ENCODE assay signal across 1 cellular context in genomic region chr3:40299721-40300335, GRCh38.
A peak's percentile ranks its signal among the peaks of the same experiment; 100 is the strongest.
TF ChIP-seq lines count a peak whose summit lies in the region.

No MANE protein-coding gene starts in this region.

TF ChIP-seq in K562, 482 proteins besides CTCF, POLR2A, EP300 and RAD21 (continued from another document and continues in another):
- TF ChIP-seq DIDO1 (tag; IDR thresholded peaks at IDR 0.05; ENCODE audit: low read depth), result no peak
- TF ChIP-seq NCOA6 (IDR thresholded peaks at IDR 0.05), result 0 out of 2 replicates have a peak, but pooled peaks have one; percentile 43
- TF ChIP-seq ZNF586 (CRISPR knock-in tag; conservative IDR thresholded peaks at IDR 0.05), result no peak
- TF ChIP-seq GTF3C2 (IDR thresholded peaks at IDR 0.05; ENCODE audit: borderline replicate concordance, extremely low read depth, insufficient read length), result no peak
- no peak for TF ChIP-seq CREM (IDR thresholded peaks at IDR 0.05; ENCODE audit: low read depth)
- TF ChIP-seq POLR2G (IDR thresholded peaks at IDR 0.05; ENCODE audit: low read depth, low read length), result no peak
- TF ChIP-seq MCM5 (IDR thresholded peaks at IDR 0.05; ENCODE audit: low read depth), result no peak
- no peak for TF ChIP-seq PRDM10 (IDR thresholded peaks at IDR 0.05; ENCODE audit: partially characterized antibody)
- TF ChIP-seq HSF4 (CRISPR knock-in tag; IDR thresholded peaks at IDR 0.05; ENCODE audit: borderline replicate concordance), result no peak; the same call in 1 of the 2 replicates
- peak; percentile 85 for TF ChIP-seq ETV5 (CRISPR knock-in tag; IDR thresholded peaks at IDR 0.05; ENCODE audit: low read depth)
- no peak for TF ChIP-seq NCOA4 (IDR thresholded peaks at IDR 0.05; ENCODE audit: partially characterized antibody)
- peak; percentile 95 for TF ChIP-seq CEBPB (tag; IDR thresholded peaks at IDR 0.05)
- no peak for TF ChIP-seq ZNF217 (CRISPR knock-in tag; IDR thresholded peaks at IDR 0.05)
- TF ChIP-seq PREB (CRISPR knock-in tag; IDR thresholded peaks at IDR 0.05), result no peak
- no peak for TF ChIP-seq ZBTB7A (IDR thresholded peaks at IDR 0.05; ENCODE audit: borderline replicate concordance, control insufficient read depth, low read depth, low read length)
- no peak for TF ChIP-seq ZNF507 (tag; conservative IDR thresholded peaks at IDR 0.05)
- peak; percentile 59; the same call in 1 of the 2 replicates for TF ChIP-seq ZBTB40 (IDR thresholded peaks at IDR 0.05)
- no peak for TF ChIP-seq ZBTB40 (CRISPR knock-in tag; IDR thresholded peaks at IDR 0.05)
- no peak for TF ChIP-seq ZNF212 (CRISPR knock-in tag; IDR thresholded peaks at IDR 0.05)
- TF ChIP-seq CREB5 (CRISPR knock-in tag; IDR thresholded peaks at IDR 0.05), result no peak
- peak; percentile 43 for TF ChIP-seq CBFA2T3 (IDR thresholded peaks at IDR 0.05)
- 0 out of 2 replicates have a peak, but pooled peaks have one; percentile 54 for TF ChIP-seq ZZZ3 (IDR thresholded peaks at IDR 0.05)
- peak; percentile 76; the same call in 1 of the 2 replicates for TF ChIP-seq RNF2 (IDR thresholded peaks at IDR 0.05)
- peak; percentile 87 for TF ChIP-seq ZNF79 (CRISPR knock-in tag; IDR thresholded peaks at IDR 0.05; ENCODE audit: low read depth)
- peak; percentile 97 for TF ChIP-seq MAFK (IDR thresholded peaks at IDR 0.05; ENCODE audit: low read length)
- TF ChIP-seq EHMT2 (IDR thresholded peaks at IDR 0.05), result peak; percentile 67; the same call in 1 of the 2 replicates
- TF ChIP-seq KDM4B (IDR thresholded peaks at IDR 0.05; ENCODE audit: borderline replicate concordance in 2 of 2, low read depth in 1 of 2), result no peak
- TF ChIP-seq TCF15 (CRISPR knock-in tag; IDR thresholded peaks at IDR 0.05), result 0 out of 2 replicates have a peak, but pooled peaks have one; percentile 14
- no peak for TF ChIP-seq FOXK2 (conservative IDR thresholded peaks at IDR 0.05 in 1 of 2, IDR thresholded peaks at IDR 0.05 in 1 of 2; ENCODE audit: low read depth in 2 of 2)
- TF ChIP-seq ZNF778 (CRISPR knock-in tag; IDR thresholded peaks at IDR 0.05), result no peak
- TF ChIP-seq ZNF639 (CRISPR knock-in tag; conservative IDR thresholded peaks at IDR 0.05 in 1 of 2, IDR thresholded peaks at IDR 0.05 in 1 of 2), result no peak; a peak in 1 of 4 replicates
- TF ChIP-seq EWSR1 (IDR thresholded peaks at IDR 0.05; ENCODE audit: borderline replicate concordance, low read depth, partially characterized antibody), result no peak
- peak in 1 of 2 experiments; percentile 62; a peak in 2 of 4 replicates for TF ChIP-seq CSDE1 (IDR thresholded peaks at IDR 0.05)
- TF ChIP-seq HMBOX1 (IDR thresholded peaks at IDR 0.05), result 0 out of 2 replicates have a peak, but pooled peaks have one; percentile 21
- TF ChIP-seq SMARCA4 (IDR thresholded peaks at IDR 0.05), result peak; percentile 91
- 0 out of 2 replicates have a peak, but pooled peaks have one; percentile 40 for TF ChIP-seq GTF2A2 (tag; IDR thresholded peaks at IDR 0.05)
- TF ChIP-seq BCOR (IDR thresholded peaks at IDR 0.05), result peak; percentile 16; the same call in 1 of the 2 replicates
- TF ChIP-seq TCFL5 (CRISPR knock-in tag; conservative IDR thresholded peaks at IDR 0.05), result no peak
- TF ChIP-seq SETDB1 (IDR thresholded peaks at IDR 0.05; ENCODE audit: low read length), result no peak
- TF ChIP-seq NFXL1 (CRISPR knock-in tag; IDR thresholded peaks at IDR 0.05), result no peak
